8 cellular contexts compared by ENCODE assay signal in genomic region chr1:202860744-202861419, GRCh38. TPM values are rescaled to one million over a fixed set of nuclear protein-coding genes. Genes with fewer than 3 reads are reported as not detected.
DNase-seq lines count a peak whose midpoint lies in the region; ATAC-seq, FAIRE-seq and TF ChIP-seq lines count a peak whose summit lies in the region.

No MANE protein-coding gene starts in this region.

- CTCF ChIA-PET in K562 (lab: Yijun Ruan, JAX; ENCODE audit: low intra/inter-chr PET ratio) = no interaction called here

- POLR2A ChIA-PET in K562 (lab: Yijun Ruan, JAX) = interaction anchor here (0.6 to 3.0 kb wide), 10 partner anchors 9 to 161 kb away, joined by 3 to 12 read pairs (median 4); partner anchors contain the start of gene KLHL12

- H3K9ac ChIP-seq in K562 (ENCODE audit: insufficient read depth in 1 of 2, low read depth in 2 of 2, low read length in 2 of 2) = peak overlapping the region; percentile 33 to 95; a peak in 3 of 4 replicates
- peak overlapping the region; percentile 48 for H3K9ac ChIP-seq in smooth muscle cell (ENCODE audit: low read depth)

- DNase-seq in NCI-H82 (lab: John Stamatoyannopoulos, UW) (peak; percentile 77), NCI-H82 treated with DMSO at 0.1 percent for 48 hours (lab: John Stamatoyannopoulos, UW; ENCODE audit: unreplicated experiment) (no peak), HK-2 (ENCODE audit: unreplicated experiment) (peak; percentile 58), SJCRH30 (peak; percentile 75 to 82), K562 (ENCODE audit: extremely low read depth in 1 of 4, low spot score in 3 of 4) (peak; percentile 57 to 80 (median 70)), immature natural killer cell (peak in 1 of 3 donors; percentile 15), smooth muscle cell (lab: John Stamatoyannopoulos, UW; ENCODE audit: unreplicated experiment) (peak; percentile 24), RPMI8226 (no peak)

- no peaks in the 10 kb centered on the region for H3K9me3 ChIP-seq in SJCRH30 (replicated peaks)
- no peaks in the 10 kb centered on the region for H3K9me3 ChIP-seq in K562 (replicated peaks; ENCODE audit: control insufficient read depth, insufficient read depth, low read depth, low read length)
- H3K9me3 ChIP-seq in smooth muscle cell (replicated peaks; ENCODE audit: low read depth) = no peaks in the 10 kb centered on the region

- TF ChIP-seq EP300 in K562 (IDR thresholded peaks at IDR 0.05; ENCODE audit: low read length) = no peak

- FAIRE-seq in K562 (lab: Jason Lieb, UNC) = no peak

- H4K20me1 ChIP-seq in K562 (replicated peaks; ENCODE audit: control insufficient read depth, insufficient read depth, low read length) (no peaks in the 10 kb centered on the region), smooth muscle cell (ENCODE audit: low read depth) (no peaks in the 10 kb centered on the region)

- H3F3A ChIP-seq in smooth muscle cell (ENCODE audit: low read depth) = no peaks in the 10 kb centered on the region

- peak overlapping the region; percentile 84 to 90 (median 86) for H3K4me3 Mint-ChIP-seq in immature natural killer cell

- no peak overlapping the region for H3K27ac Mint-ChIP-seq in immature natural killer cell

- TF ChIP-seq RAD21 in K562 (CRISPR knock-in tag; conservative IDR thresholded peaks at IDR 0.05 in 1 of 2, IDR thresholded peaks at IDR 0.05 in 1 of 2) = 0 out of 4 replicates have a peak, but pooled peaks of 1 of the 2 experiments have one; percentile 5

- H2AFZ ChIP-seq in K562 (ENCODE audit: low read depth, low read length) (peak overlapping the region; percentile 96), smooth muscle cell (ENCODE audit: low read depth) (peak overlapping the region; percentile 97)

- H3K4me1 ChIP-seq in SJCRH30 (peaks cover 6% of the 10 kb centered on the region; the same call in 1 of the 2 replicates), K562 (replicated peaks in 1 of 2; ENCODE audit: control insufficient read depth in 2 of 2, insufficient read depth in 2 of 2, low read length in 2 of 2) (peaks cover 0 to 19% of the 10 kb centered on the region in 2 experiments; a peak in 4 of 5 replicates), smooth muscle cell (ENCODE audit: low read depth) (peaks cover 5% of the 10 kb centered on the region)

- intact Hi-C loops in K562 (cut with micrococcal nuclease) = no loop called here

- no peaks in the 10 kb centered on the region for H3K36me3 Mint-ChIP-seq in immature natural killer cell

- BruUV-seq in K562 (replicated peaks; lab: Mats Ljungman, UMichigan) = no TSS peak

- H3K27ac ChIP-seq in SJCRH30 (peak overlapping the region; percentile 4; the same call in 1 of the 2 replicates), K562 (ENCODE audit: extremely low read depth, low read depth, low read length) (no peak overlapping the region), smooth muscle cell (ENCODE audit: low read depth) (peak overlapping the region; percentile 33)

- no peaks in the 10 kb centered on the region for H3K9me1 ChIP-seq in K562 (ENCODE audit: control insufficient read depth, insufficient read depth, low read length)

- H3K27me3 Mint-ChIP-seq in immature natural killer cell (ENCODE audit: low read depth in 3 of 3) = peaks cover 3 to 20% (median 14%) of the 10 kb centered on the region in 3 donors

- no peaks in the 10 kb centered on the region for H3K9me3 Mint-ChIP-seq in immature natural killer cell

- in situ Hi-C loops in K562 (cut with MboI) = no loop called here

- H3K4me3 ChIP-seq in SJCRH30 (peak overlapping the region; percentile 65), K562 (peak overlapping the region; percentile 53), smooth muscle cell (peak overlapping the region; percentile 89)

- H3K79me2 ChIP-seq in K562 (ENCODE audit: control insufficient read depth, insufficient read depth, low read length) (no peaks in the 10 kb centered on the region), smooth muscle cell (ENCODE audit: low read depth) (no peaks in the 10 kb centered on the region)

- no peak for TF ChIP-seq POLR2A in K562 (conservative IDR thresholded peaks at IDR 0.05)

- H3K4me2 ChIP-seq in K562 (ENCODE audit: insufficient read depth, low read length) = peak overlapping the region; percentile 85
- H3K4me2 ChIP-seq in smooth muscle cell = peak overlapping the region; percentile 99

- peaks cover 11 to 18% of the 10 kb centered on the region in 2 donors for H3K4me1 Mint-ChIP-seq in immature natural killer cell

- H3K27me3 ChIP-seq in SJCRH30 (no peaks in the 10 kb centered on the region), K562 (ENCODE audit: control insufficient read depth in 2 of 2, insufficient read depth in 2 of 2, low read length in 2 of 2) (peaks cover 1 to 5% of the 10 kb centered on the region in 2 experiments; a peak in 3 of 5 replicates), smooth muscle cell (ENCODE audit: low read depth) (no peaks in the 10 kb centered on the region)

- peak; percentile 71 for ATAC-seq in K562

- WGBS in K562 (ENCODE audit: insufficient coverage, low coverage, missing lambda C conversion rate) = 4% methylated on average over 47 of the region's 50 CpGs
- 2% methylated on average over 44 of the region's 50 CpGs for WGBS in smooth muscle cell (ENCODE audit: low lambda C conversion rate)

- no peak for TF ChIP-seq CTCF in K562 (IDR thresholded peaks at IDR 0.05 in 2 of 3, conservative IDR thresholded peaks at IDR 0.05 in 1 of 3; ENCODE audit: insufficient read depth in 2 of 3, low read depth in 1 of 3, low read length in 3 of 3)
- TF ChIP-seq CTCF in smooth muscle cell (IDR thresholded peaks at IDR 0.05; ENCODE audit: borderline replicate concordance, insufficient read depth, poor library complexity, severe bottlenecking) = no peak

- H3K36me3 ChIP-seq in SJCRH30 (no peaks in the 10 kb centered on the region), K562 (ENCODE audit: control insufficient read depth, insufficient read depth, low read length) (no peaks in the 10 kb centered on the region), smooth muscle cell (ENCODE audit: low read depth) (no peaks in the 10 kb centered on the region)

RNA-seq across cellular contexts. Expression of gene RABIF, which starts 28.1 kb away (rescaled TPM):
- 10.5 and 11.9 TPM in 2 replicates for total RNA-seq in SJCRH30 (2014; rRNA removed; shearing (Covaris generic))
- total RNA-seq in K562 (2011; cell fraction: chromatin; rRNA removed; ENCODE audit: low replicate concordance) = 8.4 and 11.4 TPM in 2 replicates
- total RNA-seq in K562 (2011; cell fraction: nucleolus; rRNA removed) = 7.4 and 8.3 TPM in 2 replicates
- 12.5 and 28.8 TPM in 2 replicates for total RNA-seq in K562 (2011; cell fraction: nucleoplasm; rRNA removed)
- total RNA-seq in K562 (2014; rRNA removed) = 7.4 and 11.4 TPM in 2 replicates
- 8.8 and 9.8 TPM in 2 replicates for total RNA-seq in K562 (2014; rRNA removed; fragmentation: Illumina TruSeq; extraction: Trizol)
- total RNA-seq in K562 (2015; rRNA removed; fragmentation: Illumina TruSeq; extraction: Trizol) = 13.3 and 13.4 TPM in 2 replicates
- total RNA-seq in K562 (2021) = 11.0 and 12.3 TPM in 2 replicates
- 14.9 and 17.1 TPM in 2 replicates for polyA plus RNA-seq in K562 (2011; rRNA removed)
- polyA plus RNA-seq in K562 (2011; cell fraction: cytosol; rRNA removed) = 11.9 and 16.6 TPM in 2 replicates
- polyA plus RNA-seq in K562 (2011; cell fraction: nucleus; rRNA removed) = 6.4 and 8.5 TPM in 2 replicates
- 14.5 and 15.4 TPM in 2 replicates for polyA plus RNA-seq in K562 (2012)
- 17.6 and 20.1 TPM in 2 replicates for polyA plus RNA-seq in K562 (2014; fragmentation: Illumina TruSeq; extraction: Trizol)
- 10 to 100 TPM in 1 of 2 experiments, 1 to 10 TPM in 1; 8.7 to 10.1 TPM for polyA plus RNA-seq in K562 (2014; fragmentation: Nextera tagmentation; extraction: Ambion mirVana)
- 13.8 and 14.3 TPM in 2 replicates for polyA plus RNA-seq in K562 (2014; rRNA removed)
- 10.8 and 12.4 TPM in 2 replicates for polyA minus RNA-seq in K562 (2011; rRNA and poly(A)+ RNA removed)
- polyA minus RNA-seq in K562 (2011; cell fraction: cytosol; rRNA and poly(A)+ RNA removed) = 3.1 and 5.5 TPM in 2 replicates
- polyA minus RNA-seq in K562 (2011; cell fraction: nucleus; rRNA and poly(A)+ RNA removed) = 3.4 and 5.8 TPM in 2 replicates
- 10 to 100 TPM; 24.5 to 35.8 (median 25.3) TPM for polyA plus RNA-seq in immature natural killer cell
- 5.2 and 5.6 TPM in 2 replicates for total RNA-seq in smooth muscle cell
- polyA plus RNA-seq in smooth muscle cell = 6.9 and 9.8 TPM in 2 replicates

RNA-seq across cellular contexts. Expression of gene PCAT6, which starts 50.1 kb away (rescaled TPM):
- total RNA-seq in SJCRH30 (2014; rRNA removed; shearing (Covaris generic)) = 0.24 TPM in 1 of 2 replicates, not detected in the other
- total RNA-seq in K562 (2011; cell fraction: chromatin; rRNA removed; ENCODE audit: low replicate concordance) = 3.1 and 5.2 TPM in 2 replicates
- total RNA-seq in K562 (2011; cell fraction: nucleolus; rRNA removed) = 1.4 and 6.3 TPM in 2 replicates
- total RNA-seq in K562 (2011; cell fraction: nucleoplasm; rRNA removed) = 4.4 and 5.0 TPM in 2 replicates
- total RNA-seq in K562 (2014; rRNA removed) (0.45 TPM in 1 of 2 replicates, not detected in the other), K562 (2014; rRNA removed; fragmentation: Illumina TruSeq; extraction: Trizol) (0.25 TPM in 1 of 2 replicates, not detected in the other), K562 (2015; rRNA removed; fragmentation: Illumina TruSeq; extraction: Trizol) (0.36 TPM in 1 of 2 replicates, not detected in the other), K562 (2021) (2.4 and 2.5 TPM in 2 replicates), smooth muscle cell (1.7 and 13.0 TPM in 2 replicates)
- polyA plus RNA-seq in K562 (2011; rRNA removed) (1.0 and 2.2 TPM in 2 replicates), K562 (2014; fragmentation: Illumina TruSeq; extraction: Trizol) (0.65 and 2.8 TPM in 2 replicates), K562 (2014; fragmentation: Nextera tagmentation; extraction: Ambion mirVana) (under 1 TPM; 0.35 to 0.42 TPM), K562 (2014; rRNA removed) (0.13 and 1.0 TPM in 2 replicates), immature natural killer cell (under 1 TPM in 1 of 3 donors, not detected in 2; 0.73 TPM), smooth muscle cell (24.9 and 30.1 TPM in 2 replicates)
- polyA plus RNA-seq in K562 (2011; cell fraction: cytosol; rRNA removed) = 2.6 and 4.9 TPM in 2 replicates
- 9.1 and 9.4 TPM in 2 replicates for polyA plus RNA-seq in K562 (2011; cell fraction: nucleus; rRNA removed)
- polyA plus RNA-seq in K562 (2012) = 2.6 and 2.8 TPM in 2 replicates
- 0.66 TPM in 1 of 2 replicates, not detected in the other for polyA minus RNA-seq in K562 (2011; rRNA and poly(A)+ RNA removed)
- polyA minus RNA-seq in K562 (2011; cell fraction: cytosol; rRNA and poly(A)+ RNA removed) = not detected in 2 replicates
- 1.9 and 3.1 TPM in 2 replicates for polyA minus RNA-seq in K562 (2011; cell fraction: nucleus; rRNA and poly(A)+ RNA removed)

RNA-seq across cellular contexts. Expression of gene KDM5B, which starts 52.7 kb away (rescaled TPM):
- total RNA-seq in SJCRH30 (2014; rRNA removed; shearing (Covaris generic)) = 33.7 and 37.0 TPM in 2 replicates
- 288 and 694 TPM in 2 replicates for total RNA-seq in K562 (2011; cell fraction: chromatin; rRNA removed; ENCODE audit: low replicate concordance)
- 161 and 184 TPM in 2 replicates for total RNA-seq in K562 (2011; cell fraction: nucleolus; rRNA removed)
- 310 and 396 TPM in 2 replicates for total RNA-seq in K562 (2011; cell fraction: nucleoplasm; rRNA removed)
- total RNA-seq in K562 (2014; rRNA removed) (50.7 and 56.3 TPM in 2 replicates), K562 (2014; rRNA removed; fragmentation: Illumina TruSeq; extraction: Trizol) (71.4 and 78.0 TPM in 2 replicates), K562 (2015; rRNA removed; fragmentation: Illumina TruSeq; extraction: Trizol) (54.6 and 57.1 TPM in 2 replicates), K562 (2021) (88.5 and 90.6 TPM in 2 replicates), smooth muscle cell (158 and 178 TPM in 2 replicates)
- polyA plus RNA-seq in K562 (2011; rRNA removed) (61.1 and 72.3 TPM in 2 replicates), K562 (2014; fragmentation: Illumina TruSeq; extraction: Trizol) (44.4 and 58.5 TPM in 2 replicates), K562 (2014; fragmentation: Nextera tagmentation; extraction: Ambion mirVana) (10 to 100 TPM; 15.4 to 18.5 TPM), K562 (2014; rRNA removed) (32.6 and 38.6 TPM in 2 replicates), immature natural killer cell (10 to 100 TPM in 1 of 3 donors, 1 to 10 TPM in 2; 4.4 to 26.2 (median 8.7) TPM), smooth muscle cell (94.1 and 128 TPM in 2 replicates)
- 38.5 and 52.9 TPM in 2 replicates for polyA plus RNA-seq in K562 (2011; cell fraction: cytosol; rRNA removed)
- polyA plus RNA-seq in K562 (2011; cell fraction: nucleus; rRNA removed) = 89.8 and 102 TPM in 2 replicates
- polyA plus RNA-seq in K562 (2012) = 35.3 and 36.5 TPM in 2 replicates
- polyA minus RNA-seq in K562 (2011; rRNA and poly(A)+ RNA removed) = 254 and 263 TPM in 2 replicates
- 73.4 and 106 TPM in 2 replicates for polyA minus RNA-seq in K562 (2011; cell fraction: cytosol; rRNA and poly(A)+ RNA removed)
- 109 and 175 TPM in 2 replicates for polyA minus RNA-seq in K562 (2011; cell fraction: nucleus; rRNA and poly(A)+ RNA removed)

Comparison
In these comparisons a context has a peak if more than half of its experiments do, and no peak if none do; other contexts are left out.
1. DNase-seq: peak in NCI-H82 (single experiment), HK-2 (single experiment), SJCRH30 (2 of 2), K562 (4 of 4) and smooth muscle cell (single experiment); none in NCI-H82 treated with DMSO at 0.1 percent for 48 hours (single experiment) and RPMI8226 (single experiment).
2. Peak in every context shown above with its lines, with median percentiles within 50 percentile points of each other: H3K4me3 ChIP-seq.